In the genomic region with DNA sequence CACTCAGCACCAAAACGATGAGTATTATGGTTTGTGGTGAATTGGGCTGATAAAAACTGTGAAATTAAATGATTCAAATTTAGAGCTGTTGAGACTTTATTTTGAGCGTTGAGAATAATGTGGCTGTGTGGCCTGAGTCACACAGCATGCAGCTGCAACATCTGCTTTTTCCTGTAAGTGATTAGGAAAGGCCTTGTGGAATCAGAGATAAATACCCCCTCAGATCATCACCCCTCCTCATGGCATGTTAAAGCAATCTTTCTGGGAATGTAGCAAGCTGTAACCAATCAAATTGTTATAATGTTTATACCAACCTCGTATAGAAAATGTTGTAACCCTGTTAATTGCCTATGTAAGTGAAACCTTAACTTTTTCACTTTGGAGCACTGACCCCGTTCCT, we compare ENCODE assay signal across 1 cellular context.
A peak's percentile ranks its signal among the peaks of the same experiment; 100 is the strongest.
TF ChIP-seq lines count a peak whose summit lies in the region.

No MANE protein-coding gene starts in this region.

TF ChIP-seq in K562, 482 proteins besides CTCF, POLR2A, EP300 and RAD21 (continued from another document):
- TF ChIP-seq ZBTB12 (CRISPR knock-in tag; IDR thresholded peaks at IDR 0.05) = no peak
- no peak for TF ChIP-seq KDM2B (CRISPR knock-in tag; IDR thresholded peaks at IDR 0.05)
- TF ChIP-seq ZSCAN32 (CRISPR knock-in tag; IDR thresholded peaks at IDR 0.05) = no peak
- TF ChIP-seq MEIS2 (IDR thresholded peaks at IDR 0.05; ENCODE audit: partially characterized antibody) = no peak
- TF ChIP-seq TCF3 (CRISPR knock-in tag; IDR thresholded peaks at IDR 0.05) = peak; percentile 21; the same call in 1 of the 2 replicates
- no peak for TF ChIP-seq MAFG (tag; conservative IDR thresholded peaks at IDR 0.05)
- TF ChIP-seq ZNF133 (CRISPR knock-in tag; IDR thresholded peaks at IDR 0.05) = no peak
